10 cellular contexts compared by ENCODE assay signal in the genomic region with DNA sequence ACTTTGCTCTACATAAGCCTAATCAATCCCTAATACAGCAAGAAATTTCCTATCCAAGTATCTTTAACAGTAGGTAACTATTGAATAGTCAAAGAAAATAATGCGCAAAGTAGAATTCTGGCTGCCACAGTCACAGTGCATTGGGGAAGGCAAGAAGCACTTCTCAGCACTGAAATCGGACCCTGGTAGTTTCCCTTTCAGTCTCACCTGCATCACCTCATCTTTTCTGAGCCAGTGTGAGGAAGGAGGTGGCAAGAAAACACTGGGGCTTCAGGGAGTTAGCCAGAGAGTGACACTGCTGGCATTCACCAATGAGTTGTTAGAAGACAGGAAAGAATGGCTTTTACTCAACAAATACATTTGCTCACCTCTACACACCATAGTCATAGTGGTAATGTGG. TPM values are rescaled to one million over a fixed set of nuclear protein-coding genes. Genes with fewer than 3 reads are reported as not detected.
"Had no signal": no experiment of that assay in that cellular context is flagged by ENCODE, and none has a peak within 500 bp of the region (broad histone marks: within the 10 kb centered on the region; RNA-seq: fewer than 3 reads in every experiment).

No MANE protein-coding gene starts in this region.

- H3K9ac ChIP-seq: GM23248, KMS-11 had no signal

- H3K4me3 ChIP-seq: GM23248, HAP-1 had no signal

- ATAC-seq: HCT116 had no signal

- H2AFZ ChIP-seq: GM23248 had no signal

- H3K27ac ChIP-seq: GM23248, KMS-11 had no signal

- H3K4me1 ChIP-seq: HAP-1 had no signal

- DNase-seq: GM23248, GOT3, H7, HFFc6, KBM-7 had no signal

- H3K36me3 ChIP-seq: HAP-1 had no signal

- H3K4me2 ChIP-seq: KMS-11 had no signal

- H3K9me3 ChIP-seq: HAP-1 had no signal

RNA-seq across cellular contexts. Expression of gene TRIM42, which starts 8.3 kb away (rescaled TPM):
- total RNA-seq: GM23248, H4, H7, HFFc6, HT-29 had no signal
